In the genomic region with DNA sequence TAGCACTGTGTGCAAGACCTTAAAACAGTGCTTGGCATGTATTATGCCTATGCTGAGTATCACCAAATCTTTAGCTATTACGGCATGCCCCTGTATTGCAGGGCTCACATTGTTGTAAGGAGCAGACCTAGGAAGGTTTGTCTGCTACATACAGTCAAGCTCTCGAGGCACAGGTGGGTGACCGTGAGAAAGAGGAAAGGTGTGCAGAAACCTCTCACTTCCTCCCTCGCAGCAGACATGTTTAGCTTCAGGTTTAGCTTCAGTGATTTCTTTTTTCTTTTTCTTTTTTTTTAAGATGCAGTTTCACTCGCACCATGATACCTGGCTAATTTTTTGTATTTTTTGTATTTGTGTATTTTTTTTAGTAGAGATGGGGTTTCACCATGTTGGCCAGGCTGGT, we compare ENCODE assay signal across 22 cellular contexts.
A peak's percentile ranks its signal among the peaks of the same experiment; 100 is the strongest.
DNase-seq lines count a peak whose midpoint lies in the region; ATAC-seq and TF ChIP-seq lines count a peak whose summit lies in the region.
"Had no signal": no experiment of that assay in that cellular context is flagged by ENCODE, and none has a peak within 500 bp of the region (broad histone marks: within the 10 kb centered on the region; RNA-seq: fewer than 3 reads in every experiment).

No MANE protein-coding gene starts in this region.

- H2AFZ ChIP-seq in OCI-LY3 (ENCODE audit: low read depth, low read length) = no peak overlapping the region

- H3K36me3 Mint-ChIP-seq in activated T-helper 17 cell treated with anti-CD3 and anti-CD28 coated beads, Interleukin-2, amount 50 U/mL, for 72 hours (ENCODE audit: low read depth) = no peaks in the 10 kb centered on the region
- H3K36me3 Mint-ChIP-seq: activated naive CD8-positive, alpha-beta T cell treated with anti-CD3 and anti-CD28 coated beads for 36 hours; mesothelial cell of epicardium had no signal

- H3K9me3 ChIP-seq in OCI-LY3 (ENCODE audit: insufficient read depth, low read length) = no peaks in the 10 kb centered on the region
- H3K9me3 ChIP-seq: heart right ventricle, neutrophil, transverse colon had no signal

- H3K4me1 Mint-ChIP-seq in activated T-helper 17 cell treated with anti-CD3 and anti-CD28 coated beads, Interleukin-2, amount 50 U/mL, for 72 hours = no peaks in the 10 kb centered on the region
- H3K4me1 Mint-ChIP-seq: activated CD4-positive, alpha-beta T cell treated with anti-CD3 and anti-CD28 coated beads for 36 hours; activated naive CD8-positive, alpha-beta T cell treated with anti-CD3 and anti-CD28 coated beads for 36 hours; mesothelial cell of epicardium had no signal

- H3K4me3 ChIP-seq in OCI-LY3 (ENCODE audit: low read length) = no peak overlapping the region
- H3K4me3 ChIP-seq: heart right ventricle, transverse colon had no signal

- ATAC-seq in GM18519 (IDR thresholded peaks at IDR 0.05; ENCODE audit: low FRiP score, unreplicated experiment) (peak; percentile 79), GM21390 (IDR thresholded peaks at IDR 0.05; ENCODE audit: unreplicated experiment) (peak; percentile 79), HG02885 (IDR thresholded peaks at IDR 0.05; ENCODE audit: poor library complexity, unreplicated experiment) (peak; percentile 86)
- no peak for ATAC-seq in activated T-helper 17 cell treated with anti-CD3 and anti-CD28 coated beads, Interleukin-2, amount 50 U/mL, for 72 hours (replicated peaks)
- ATAC-seq: activated CD4-positive, alpha-beta T cell treated with anti-CD3 and anti-CD28 coated beads for 36 hours; heart right ventricle; sciatic nerve had no signal

- H3K27ac Mint-ChIP-seq in activated T-helper 17 cell treated with anti-CD3 and anti-CD28 coated beads, Interleukin-2, amount 50 U/mL, for 72 hours = no peak overlapping the region
- H3K27ac Mint-ChIP-seq: activated CD4-positive, alpha-beta T cell treated with anti-CD3 and anti-CD28 coated beads for 36 hours; activated naive CD8-positive, alpha-beta T cell treated with anti-CD3 and anti-CD28 coated beads for 36 hours; mesothelial cell of epicardium; T-helper 2 cell treated with Interferon-gamma antibody and Interleukin-4, amounts not matched to agents 5 μg/mL and 100 μg/mL, for 36 hours had no signal

- H3K4me2 ChIP-seq in OCI-LY3 (ENCODE audit: low read length) = peak overlapping the region; percentile 19

- H3K9ac ChIP-seq in OCI-LY3 (ENCODE audit: low read length) = no peak overlapping the region

- no peak overlapping the region for H3K27ac ChIP-seq in OCI-LY3 (ENCODE audit: low read length)
- H3K27ac ChIP-seq: heart right ventricle, neutrophil, transverse colon had no signal

- no peaks in the 10 kb centered on the region for H4K20me1 ChIP-seq in OCI-LY3 (ENCODE audit: insufficient read depth, low read length)

- no peaks in the 10 kb centered on the region for H3K36me3 ChIP-seq in OCI-LY3 (replicated peaks; ENCODE audit: low read depth, low read length)
- H3K36me3 ChIP-seq: heart right ventricle, neutrophil, transverse colon had no signal

- H3K4me1 ChIP-seq in OCI-LY3 (ENCODE audit: low read length) = peaks cover 7% of the 10 kb centered on the region
- H3K4me1 ChIP-seq: heart right ventricle, transverse colon had no signal

- no peak overlapping the region for H3K4me3 Mint-ChIP-seq in activated T-helper 17 cell treated with anti-CD3 and anti-CD28 coated beads, Interleukin-2, amount 50 U/mL, for 72 hours
- H3K4me3 Mint-ChIP-seq: activated CD4-positive, alpha-beta T cell treated with anti-CD3 and anti-CD28 coated beads for 36 hours; activated naive CD8-positive, alpha-beta T cell treated with anti-CD3 and anti-CD28 coated beads for 36 hours; mesothelial cell of epicardium; T-helper 2 cell treated with Interferon-gamma antibody and Interleukin-4, amounts not matched to agents 5 μg/mL and 100 μg/mL, for 36 hours had no signal

- H3K9me3 Mint-ChIP-seq in activated T-helper 17 cell treated with anti-CD3 and anti-CD28 coated beads, Interleukin-2, amount 50 U/mL, for 72 hours = peaks cover 4% of the 10 kb centered on the region
- H3K9me3 Mint-ChIP-seq: mesothelial cell of epicardium; T-helper 2 cell treated with Interferon-gamma antibody and Interleukin-4, amounts not matched to agents 5 μg/mL and 100 μg/mL, for 36 hours had no signal

- H3K79me2 ChIP-seq in OCI-LY3 (ENCODE audit: low read length) = no peaks in the 10 kb centered on the region

- no peak for TF ChIP-seq CTCF in OCI-LY3 (IDR thresholded peaks at IDR 0.05; ENCODE audit: low read depth, low read length)

- no peaks in the 10 kb centered on the region for H3K27me3 ChIP-seq in OCI-LY3 (ENCODE audit: low read depth, low read length)
- H3K27me3 ChIP-seq: heart right ventricle, neutrophil, transverse colon had no signal

- no peaks in the 10 kb centered on the region for H3K27me3 Mint-ChIP-seq in activated T-helper 17 cell treated with anti-CD3 and anti-CD28 coated beads, Interleukin-2, amount 50 U/mL, for 72 hours
- H3K27me3 Mint-ChIP-seq: activated CD4-positive, alpha-beta T cell treated with anti-CD3 and anti-CD28 coated beads for 36 hours; activated naive CD8-positive, alpha-beta T cell treated with anti-CD3 and anti-CD28 coated beads for 36 hours had no signal

- DNase-seq in NCI-H1436 treated with DMSO at 0.1 percent for 48 hours (lab: John Stamatoyannopoulos, UW) (no peak), NCI-H526 (lab: John Stamatoyannopoulos, UW) (no peak), mesenteric fat pad (ENCODE audit: low spot score) (no peak)
- DNase-seq: activated CD4-positive, alpha-beta T cell treated with anti-CD3 and anti-CD28 coated beads for 36 hours; activated naive CD8-positive, alpha-beta T cell treated with anti-CD3 and anti-CD28 coated beads for 36 hours; activated T-cell treated with anti-CD3 and anti-CD28 coated beads for 4 hours; heart right ventricle; KBM-7; kidney; NCI-H1105 treated with DMSO at 0.1 percent for 48 hours; NCI-H2227 treated with DMSO at 0.1 percent for 48 hours; stimulated activated CD4-positive, alpha-beta T cell treated with anti-CD3 and anti-CD28 coated beads, Interleukin-4, amount 100 ng/mL, for 1 hour; transverse colon had no signal
